In genomic region chr17:32746280-32746679, GRCh38 we compare ENCODE assay signal across 24 cellular contexts.
"Had no signal": no experiment of that assay in that cellular context is flagged by ENCODE, and none has a peak within 500 bp of the region (broad histone marks: within the 10 kb centered on the region; RNA-seq: fewer than 3 reads in every experiment).

No MANE protein-coding gene starts in this region.

- H3K4me1 Mint-ChIP-seq: activated naive CD8-positive, alpha-beta T cell treated with anti-CD3 and anti-CD28 coated beads for 36 hours; immature natural killer cell; WTC11 had no signal

- H3K4me3 Mint-ChIP-seq: activated naive CD8-positive, alpha-beta T cell treated with anti-CD3 and anti-CD28 coated beads for 36 hours; activated T-cell treated with anti-CD3 and anti-CD28 coated beads, Interleukin-2, amount 50 U/mL, for 4 hours; immature natural killer cell; naive thymus-derived CD4-positive, alpha-beta T cell; neural crest cell; stimulated activated memory B cell treated with anti-CD40 and anti-IgM and Interleukin-4, amounts not matched to agents 10 μg/mL and 1 μg/mL and 100 μg/mL, for 72 hours; T-helper 2 cell treated with Interferon-gamma antibody and Interleukin-4, amounts not matched to agents 5 μg/mL and 100 μg/mL, for 36 hours; WTC11 had no signal

- H3K4me3 ChIP-seq: breast epithelium, colonic mucosa, left ventricle myocardium inferior, stomach, suprapubic skin, tibial nerve, uterus had no signal

- H3K27me3 ChIP-seq: breast epithelium, colonic mucosa, stomach, suprapubic skin, tibial nerve, uterus had no signal

- H3K36me3 ChIP-seq: breast epithelium, colonic mucosa, tibial nerve, uterus had no signal

- H3K36me3 Mint-ChIP-seq: activated naive CD8-positive, alpha-beta T cell treated with anti-CD3 and anti-CD28 coated beads for 36 hours; WTC11 had no signal

- H3K27me3 Mint-ChIP-seq: activated naive CD8-positive, alpha-beta T cell treated with anti-CD3 and anti-CD28 coated beads for 36 hours; naive thymus-derived CD4-positive, alpha-beta T cell; stimulated activated memory B cell treated with anti-CD40 and anti-IgM and Interleukin-4, amounts not matched to agents 10 μg/mL and 1 μg/mL and 100 μg/mL, for 72 hours had no signal

- H3K9me3 Mint-ChIP-seq: activated naive CD8-positive, alpha-beta T cell treated with anti-CD3 and anti-CD28 coated beads for 36 hours; activated T-cell treated with anti-CD3 and anti-CD28 coated beads, Interleukin-2, amount 50 U/mL, for 4 hours; activated T-helper 2 cell treated with anti-CD3 and anti-CD28 coated beads, Interferon-gamma antibody, Interleukin-2, Interleukin-4, amounts not matched to agents 10 μg/mL and 5 μg/mL and 100 μg/mL, durations not matched to agents 14 hours and 24 hours and 36 hours; immature natural killer cell; naive thymus-derived CD4-positive, alpha-beta T cell; stimulated activated memory B cell treated with anti-CD40 and anti-IgM and Interleukin-4, amounts not matched to agents 10 μg/mL and 1 μg/mL and 100 μg/mL, for 72 hours; T-helper 2 cell treated with Interferon-gamma antibody and Interleukin-4, amounts not matched to agents 5 μg/mL and 100 μg/mL, for 36 hours; WTC11 had no signal

- DNase-seq: activated CD8-positive, alpha-beta memory T cell treated with anti-CD3 and anti-CD28 coated beads, Interleukin-2, amount 50 U/mL, for 48 hours; activated naive CD4-positive, alpha-beta T cell treated with Interleukin-2 at 50 U/mL for 16 hours; activated naive CD8-positive, alpha-beta T cell treated with anti-CD3 and anti-CD28 coated beads for 36 hours; activated T-cell treated with anti-CD3 and anti-CD28 coated beads, Interleukin-2, amount 50 U/mL, for 4 hours; colonic mucosa; erythroblast; foreskin melanocyte; immature natural killer cell; left ventricle myocardium inferior; naive thymus-derived CD4-positive, alpha-beta T cell; occipital lobe; small intestine; stimulated activated CD4-positive, alpha-beta T cell treated with anti-CD3 and anti-CD28 coated beads, Interleukin-2, amount 100 ng/mL, for 24 hours; stomach; uterus had no signal

- H3K27ac Mint-ChIP-seq: activated naive CD8-positive, alpha-beta T cell treated with anti-CD3 and anti-CD28 coated beads for 36 hours; activated T-helper 2 cell treated with anti-CD3 and anti-CD28 coated beads, Interferon-gamma antibody, Interleukin-2, Interleukin-4, amounts not matched to agents 10 μg/mL and 5 μg/mL and 100 μg/mL, durations not matched to agents 14 hours and 24 hours and 36 hours; immature natural killer cell; naive thymus-derived CD4-positive, alpha-beta T cell; stimulated activated memory B cell treated with anti-CD40 and anti-IgM and Interleukin-4, amounts not matched to agents 10 μg/mL and 1 μg/mL and 100 μg/mL, for 72 hours; T-helper 2 cell treated with Interferon-gamma antibody and Interleukin-4, amounts not matched to agents 5 μg/mL and 100 μg/mL, for 36 hours; WTC11 had no signal

- FAIRE-seq: small intestine, TTC549 had no signal
